In genomic region chr18:34726286-34727004, GRCh38 we compare ENCODE assay signal across 15 cellular contexts. TPM values are rescaled to one million over a fixed set of nuclear protein-coding genes. Genes with fewer than 3 reads are reported as not detected.
"Had no signal": no experiment of that assay in that cellular context is flagged by ENCODE, and none has a peak within 500 bp of the region (broad histone marks: within the 10 kb centered on the region; RNA-seq: fewer than 3 reads in every experiment).

No MANE protein-coding gene starts in this region.

- H3K4me1 ChIP-seq: left lung, right lobe of liver had no signal

- ATAC-seq: gastroesophageal sphincter, left lung had no signal

- H3K9me3 Mint-ChIP-seq: activated T-helper 1 cell treated with anti-CD3 and anti-CD28 coated beads, Interleukin-12 subunit alpha, Interleukin-12 subunit beta, Interleukin-2, Interleukin-4 antibody, amounts not matched to agents 30 ng/mL and 10 ng/mL and 1 ng/mL, durations not matched to agents 14 hours and 24 hours and 36 hours; natural killer cell treated with Interleukin-12 subunit alpha and Interleukin-12 subunit beta and Interleukin-15 and Interleukin-18, amount 100 ng/mL, for 72 hours; T-helper 2 cell treated with Interferon-gamma antibody and Interleukin-4, amounts not matched to agents 5 μg/mL and 100 μg/mL, for 36 hours had no signal

- FAIRE-seq: bronchial epithelial cell, endometrium, islet of Langerhans, urothelium cell line had no signal

- H3K9me3 ChIP-seq: right lobe of liver had no signal

- H3K27ac ChIP-seq: ascending aorta, gastroesophageal sphincter, heart right ventricle, left lung, right lobe of liver had no signal

- H3K36me3 ChIP-seq: ascending aorta, gastroesophageal sphincter, heart right ventricle, left lung, right lobe of liver had no signal

- H3K4me3 ChIP-seq: ascending aorta, gastroesophageal sphincter, heart right ventricle, left lung, right lobe of liver had no signal

- H3K4me3 Mint-ChIP-seq: activated T-helper 1 cell treated with anti-CD3 and anti-CD28 coated beads, Interleukin-12 subunit alpha, Interleukin-12 subunit beta, Interleukin-2, Interleukin-4 antibody, amounts not matched to agents 30 ng/mL and 10 ng/mL and 1 ng/mL, durations not matched to agents 14 hours and 24 hours and 36 hours; natural killer cell treated with Interleukin-12 subunit alpha and Interleukin-12 subunit beta and Interleukin-15 and Interleukin-18, amount 100 ng/mL, for 72 hours; T-helper 2 cell treated with Interferon-gamma antibody and Interleukin-4, amounts not matched to agents 5 μg/mL and 100 μg/mL, for 36 hours had no signal

- DNase-seq: activated CD4-positive, CD25-positive, alpha-beta regulatory T cell treated with anti-CD3 and anti-CD28 coated beads, Interleukin-2, amount 50 U/mL, for 72 hours; dermis blood vessel endothelial cell; heart right ventricle; left lung; right lobe of liver had no signal

- H3K27ac Mint-ChIP-seq: activated T-helper 1 cell treated with anti-CD3 and anti-CD28 coated beads, Interleukin-12 subunit alpha, Interleukin-12 subunit beta, Interleukin-2, Interleukin-4 antibody, amounts not matched to agents 30 ng/mL and 10 ng/mL and 1 ng/mL, durations not matched to agents 14 hours and 24 hours and 36 hours; natural killer cell treated with Interleukin-12 subunit alpha and Interleukin-12 subunit beta and Interleukin-15 and Interleukin-18, amount 100 ng/mL, for 72 hours; T-helper 2 cell treated with Interferon-gamma antibody and Interleukin-4, amounts not matched to agents 5 μg/mL and 100 μg/mL, for 36 hours had no signal

- H3K27me3 ChIP-seq: ascending aorta, gastroesophageal sphincter, heart right ventricle, left lung, right lobe of liver had no signal

RNA-seq across cellular contexts. Expression of gene DTNA, which starts 16.3 kb away (rescaled TPM):
- total RNA-seq: activated CD8-positive, alpha-beta memory T cell treated with anti-CD3 and anti-CD28 coated beads for 36 hours; activated T-helper 1 cell treated with anti-CD3 and anti-CD28 coated beads, Interleukin-12 subunit alpha, Interleukin-12 subunit beta, Interleukin-2, Interleukin-4 antibody, amounts not matched to agents 30 ng/mL and 10 ng/mL and 1 ng/mL, durations not matched to agents 14 hours and 24 hours and 36 hours; natural killer cell treated with Interleukin-12 subunit alpha and Interleukin-12 subunit beta and Interleukin-15 and Interleukin-18, amount 100 ng/mL, for 72 hours had no signal
